Comparison of ENCODE assay signal across 8 cellular contexts in genomic region chr12:6689000-6689882, GRCh38. TPM values are rescaled to one million over a fixed set of nuclear protein-coding genes. Genes with fewer than 3 reads are reported as not detected.
DNase-seq lines count a peak whose midpoint lies in the region; ATAC-seq and TF ChIP-seq lines count a peak whose summit lies in the region.

ZNF384 (minus strand) TSS chr12:6689375; CDS start chr12:6679520, 9,855 bp downstream.

- DNase-seq in GM04504 (ENCODE audit: low read depth) (peak; percentile 98), NCI-H1048 (lab: John Stamatoyannopoulos, UW) (peak; percentile 95), SK-N-SH (peak; percentile 94), substantia nigra (lab: John Stamatoyannopoulos, UW) (peak; percentile 90 to 100 (median 98))
- DNase-seq in activated naive CD4-positive, alpha-beta T cell treated with anti-CD3 and anti-CD28 coated beads, Interleukin-2, amount 50 U/mL, for 16 hours = peak; percentile 93

- H3K4me3 ChIP-seq in SK-N-SH (ENCODE audit: low read depth in 2 of 2, low read length in 1 of 2) = peak within 1 kb of the TSS; percentile 78 to 79
- peak within 1 kb of the TSS; percentile 80 to 84 for H3K4me3 ChIP-seq in gastroesophageal sphincter
- peak within 1 kb of the TSS; percentile 71 to 81 for H3K4me3 ChIP-seq in neutrophil (ENCODE audit: low read depth in 1 of 2, low read length in 1 of 2)

- H3K9me3 ChIP-seq in SK-N-SH = no peaks in the 10 kb centered on the region
- no peaks in the 10 kb centered on the region for H3K9me3 ChIP-seq in gastroesophageal sphincter
- no peaks in the 10 kb centered on the region for H3K9me3 ChIP-seq in neutrophil

- TF ChIP-seq RAD21 in SK-N-SH (IDR thresholded peaks at IDR 0.05; ENCODE audit: low read length) = no peak

- peak; percentile 76 for ATAC-seq in HG02571 (IDR thresholded peaks at IDR 0.05; ENCODE audit: unreplicated experiment)
- ATAC-seq in gastroesophageal sphincter = peak; percentile 95

- peak within 1 kb of the TSS; percentile 93 for H3K9ac ChIP-seq in SK-N-SH

- no peaks in the 10 kb centered on the region for H3K27me3 ChIP-seq in SK-N-SH (ENCODE audit: insufficient read depth)
- H3K27me3 ChIP-seq in gastroesophageal sphincter = peaks cover under 1% of the 10 kb centered on the region
- H3K27me3 ChIP-seq in neutrophil = no peaks in the 10 kb centered on the region

- CTCF ChIA-PET in SK-N-SH (lab: Yijun Ruan, JAX) = interaction anchor here (0.6 to 1.8 kb wide), 23 partner anchors 8 to 180 kb away, joined by 3 to 9 read pairs (median 4); partner anchors contain the start of genes COPS7A, MLF2 and USP5

- TF ChIP-seq EP300 in SK-N-SH (IDR thresholded peaks at IDR 0.05; ENCODE audit: borderline replicate concordance in 1 of 2, low read depth in 1 of 2, low read length in 1 of 2) (no peak), gastroesophageal sphincter (IDR thresholded peaks at IDR 0.05) (no peak)

- WGBS in SK-N-SH (ENCODE audit: low lambda C conversion rate) = under 1% methylated on average over 51 of the region's 72 CpGs
- WGBS in gastroesophageal sphincter (ENCODE audit: low coverage in 1 of 2), 2 donors = 0% methylated on average over 10 to 25 of the region's 72 CpGs

- peak within 1 kb of the TSS; percentile 90 to 99 for H3K27ac ChIP-seq in SK-N-SH (ENCODE audit: low read depth in 2 of 2, low read length in 1 of 2)
- H3K27ac ChIP-seq in gastroesophageal sphincter = peak within 1 kb of the TSS; percentile 95 to 99 (median 99)
- H3K27ac ChIP-seq in neutrophil = peak within 1 kb of the TSS; percentile 96
- H3K27ac ChIP-seq in substantia nigra (ENCODE audit: low read depth, low read length, poor library complexity, severe bottlenecking) = peak within 1 kb of the TSS; percentile 99

- POLR2A ChIA-PET in SK-N-SH (lab: Yijun Ruan, JAX) = interaction anchor here (0.5 to 2.5 kb wide), 34 partner anchors 9 to 255 kb away, joined by 3 to 50 read pairs (median 4); partner anchors contain the start of genes C12orf57, CDCA3, COPS7A and GAPDH

- peaks cover 10% of the 10 kb centered on the region; the same call in 1 of the 2 replicates for H4K20me1 ChIP-seq in SK-N-SH (ENCODE audit: insufficient read depth)

- TF ChIP-seq POLR2A in gastroesophageal sphincter (IDR thresholded peaks at IDR 0.05) = peak; percentile 60 to 71

- H3K79me2 ChIP-seq in SK-N-SH (ENCODE audit: insufficient read depth) = peaks cover 64% of the 10 kb centered on the region

- H2AFZ ChIP-seq in SK-N-SH (ENCODE audit: low read depth) = peak within 1 kb of the TSS; percentile 64; the same call in 1 of the 2 replicates

- H3K4me2 ChIP-seq in SK-N-SH = peak within 1 kb of the TSS; percentile 92

- TF ChIP-seq CTCF in SK-N-SH (IDR thresholded peaks at IDR 0.05) (no peak), gastroesophageal sphincter (IDR thresholded peaks at IDR 0.05) (peak in 3 of 4 experiments; percentile 11 to 66 (median 59)), neutrophil (IDR thresholded peaks at IDR 0.05) (peak; percentile 74)

- H3K9me2 ChIP-seq in SK-N-SH = no peaks in the 10 kb centered on the region

- H3F3A ChIP-seq in SK-N-SH (replicated peaks; ENCODE audit: insufficient read depth) = peaks cover 15% of the 10 kb centered on the region

- H3K4me1 ChIP-seq in SK-N-SH (ENCODE audit: control insufficient read depth in 1 of 2, insufficient read depth in 2 of 2, low read depth in 1 of 2, low read length in 1 of 2) = peaks cover 8% of the 10 kb centered on the region in 2 experiments; a peak in 2 of 4 replicates
- H3K4me1 ChIP-seq in gastroesophageal sphincter = peaks cover 7 to 55% (median 17%) of the 10 kb centered on the region in 3 donors
- peaks cover 33 to 37% of the 10 kb centered on the region in 2 experiments for H3K4me1 ChIP-seq in neutrophil (ENCODE audit: control insufficient read depth in 1 of 2, insufficient read depth in 1 of 2, low read depth in 1 of 2, low read length in 1 of 2)

- H3K36me3 ChIP-seq in SK-N-SH (replicated peaks in 1 of 2; ENCODE audit: control insufficient read depth in 1 of 2, insufficient read depth in 2 of 2, low read length in 1 of 2) = peaks cover 7 to 8% of the 10 kb centered on the region in 2 experiments
- H3K36me3 ChIP-seq in gastroesophageal sphincter = peaks cover 0 to 15% of the 10 kb centered on the region in 2 donors
- H3K36me3 ChIP-seq in neutrophil = no peaks in the 10 kb centered on the region

TF ChIP-seq in SK-N-SH, 30 proteins besides CTCF, POLR2A, EP300 and RAD21 (continues in another document):
- TF ChIP-seq NFIC (IDR thresholded peaks at IDR 0.05; ENCODE audit: borderline replicate concordance) (no peak), POLR2AphosphoS5 (IDR thresholded peaks at IDR 0.05; ENCODE audit: low read depth, low read length) (peak; percentile 88), TEAD4 (IDR thresholded peaks at IDR 0.05; ENCODE audit: borderline replicate concordance, insufficient read depth) (peak; percentile 27; the same call in 1 of the 2 replicates), MAX (IDR thresholded peaks at IDR 0.05; ENCODE audit: low read depth) (peak; percentile 86), JUND (IDR thresholded peaks at IDR 0.05) (no peak), MXI1 (IDR thresholded peaks at IDR 0.05; ENCODE audit: low read depth, low read length) (peak; percentile 79), YY1 (IDR thresholded peaks at IDR 0.05; ENCODE audit: low read depth) (peak; percentile 80; the same call in 1 of the 2 replicates), TAF1 (IDR thresholded peaks at IDR 0.05; ENCODE audit: borderline replicate concordance, low read depth, low read length) (peak; percentile 70), SIN3A (IDR thresholded peaks at IDR 0.05; ENCODE audit: borderline replicate concordance, low read depth, low read length) (peak; percentile 52), GABPA (IDR thresholded peaks at IDR 0.05; ENCODE audit: low read depth) (peak; percentile 96), ELF1 (IDR thresholded peaks at IDR 0.05) (peak; percentile 100), USF2 (IDR thresholded peaks at IDR 0.05; ENCODE audit: borderline replicate concordance, low read depth, low read length) (no peak), FOSL2 (IDR thresholded peaks at IDR 0.05; ENCODE audit: borderline replicate concordance, low read depth) (peak; percentile 3; the same call in 1 of the 2 replicates), CHD2 (IDR thresholded peaks at IDR 0.05; ENCODE audit: low read length, partially characterized antibody) (peak; percentile 88), ZBTB33 (IDR thresholded peaks at IDR 0.05; ENCODE audit: borderline replicate concordance, low read depth) (peak; percentile 76), FOXM1 (IDR thresholded peaks at IDR 0.05; ENCODE audit: low read depth) (no peak), REST (IDR thresholded peaks at IDR 0.05; ENCODE audit: low read depth, low read length) (peak; percentile 29; the same call in 1 of the 2 replicates)

RNA-seq across cellular contexts. Expression of gene ZNF384, which starts in this region (rescaled TPM):
- polyA plus RNA-seq in SK-N-SH (2012; rRNA removed) = 64.9 and 80.4 TPM in 2 replicates
- polyA plus RNA-seq in SK-N-SH (2012; cell fraction: cytosol; rRNA removed) = 32.4 and 44.0 TPM in 2 replicates
- 222 and 232 TPM in 2 replicates for polyA plus RNA-seq in SK-N-SH (2012; cell fraction: nucleus; rRNA removed)
- total RNA-seq in gastroesophageal sphincter = 10 to 100 TPM; 26.1 to 57.5 (median 43.6) TPM

Comparison
In these comparisons a context has a peak if more than half of its experiments do, and no peak if none do; other contexts are left out.
1. Peak in every context shown above with its lines: DNase-seq, ATAC-seq, H3K4me3 ChIP-seq and H3K27ac ChIP-seq.